In the genomic region with DNA sequence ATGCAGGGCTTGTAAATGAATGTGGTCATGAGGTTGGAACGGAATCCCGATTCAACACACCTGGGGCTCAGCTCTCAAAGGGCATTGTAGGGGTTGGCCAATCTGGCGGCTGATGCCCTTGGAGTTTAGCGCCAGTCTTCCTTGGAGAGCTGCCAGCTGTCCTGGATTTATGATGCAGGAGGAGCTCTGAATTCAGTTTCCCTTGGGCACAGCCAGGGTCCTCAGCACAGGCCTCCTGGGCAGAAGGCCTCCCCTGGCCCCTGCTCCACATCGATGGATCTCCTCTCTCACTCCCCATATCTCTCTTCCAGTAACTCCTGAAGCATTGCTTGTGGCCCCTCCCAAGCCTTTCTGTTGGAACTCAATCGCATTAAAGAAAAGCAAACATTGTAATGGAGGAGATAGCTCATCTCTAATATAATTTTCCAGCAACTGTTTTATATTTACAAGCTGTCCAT, we compare ENCODE assay signal across 9 cellular contexts. TPM values are rescaled to one million over a fixed set of nuclear protein-coding genes. Genes with fewer than 3 reads are reported as not detected.
A peak's percentile ranks its signal among the peaks of the same experiment; 100 is the strongest.
DNase-seq lines count a peak whose midpoint lies in the region; ATAC-seq, FAIRE-seq and TF ChIP-seq lines count a peak whose summit lies in the region.
"Had no signal": no experiment of that assay in that cellular context is flagged by ENCODE, and none has a peak within 500 bp of the region (broad histone marks: within the 10 kb centered on the region; RNA-seq: fewer than 3 reads in every experiment).

No MANE protein-coding gene starts in this region.

- H2BK5ac ChIP-seq in H1 (ENCODE audit: low read depth, low read length), result no peak overlapping the region

- no peak overlapping the region for H3K27ac Mint-ChIP-seq in stimulated activated naive CD8-positive, alpha-beta T cell treated with anti-CD3 and anti-CD28 coated beads, Interleukin-15, Interleukin-2, amounts not matched to agents 100 ng/mL and 50 ng/mL, for 24 hours

- H4K5ac ChIP-seq in H1 (ENCODE audit: insufficient read length, low read depth, low read length), result no peak overlapping the region

- no peak overlapping the region for H3K4ac ChIP-seq in H1 (replicated peaks; ENCODE audit: insufficient read length, low read depth, low read length)

- no peaks in the 10 kb centered on the region for H3K9me3 ChIP-seq in H1 (ENCODE audit: insufficient read depth in 2 of 2, low read depth in 1 of 2, low read length in 1 of 2)
- H3K9me3 ChIP-seq: MG63 had no signal

- DNase-seq in stimulated activated naive CD8-positive, alpha-beta T cell treated with anti-CD3 and anti-CD28 coated beads, Interleukin-15, Interleukin-2, amounts not matched to agents 100 U/mL and 50 U/mL, for 24 hours, result no peak
- DNase-seq in NCI-H82 treated with DMSO at 0.1 percent for 48 hours (lab: John Stamatoyannopoulos, UW; ENCODE audit: unreplicated experiment), result peak; percentile 25
- no peak for DNase-seq in H1 (ENCODE audit: low read depth in 1 of 2, low spot score in 2 of 2)
- DNase-seq in GM19239 (ENCODE audit: insufficient read length, low spot score), result no peak
- no peak for DNase-seq in NCI-H1694 treated with DMSO at 0.1 percent for 48 hours (lab: John Stamatoyannopoulos, UW)
- DNase-seq in dedifferentiated amniotic fluid mesenchymal stem cell (ENCODE audit: extremely low spot score), result no peak
- DNase-seq: MG63 had no signal

- no peak overlapping the region for H3K14ac ChIP-seq in H1 (ENCODE audit: insufficient read length)

- H3K79me1 ChIP-seq in H1 (ENCODE audit: low read depth, low read length), result peaks cover 2% of the 10 kb centered on the region; the same call in 1 of the 2 replicates

- peaks cover 23% of the 10 kb centered on the region for H3K27me3 Mint-ChIP-seq in stimulated activated naive CD8-positive, alpha-beta T cell treated with anti-CD3 and anti-CD28 coated beads, Interleukin-15, Interleukin-2, amounts not matched to agents 100 ng/mL and 50 ng/mL, for 24 hours

- no peak overlapping the region for H2AK5ac ChIP-seq in H1 (ENCODE audit: low read depth, low read length)

- H3K4me3 ChIP-seq in H1 (ENCODE audit: extremely low read depth in 1 of 4, insufficient read depth in 2 of 4, low read depth in 3 of 4, low read length in 4 of 4), result no peak overlapping the region

- peak overlapping the region; percentile 76 for H3K4me3 Mint-ChIP-seq in stimulated activated naive CD8-positive, alpha-beta T cell treated with anti-CD3 and anti-CD28 coated beads, Interleukin-15, Interleukin-2, amounts not matched to agents 100 ng/mL and 50 ng/mL, for 24 hours

- TF ChIP-seq CTCF in H1 (IDR thresholded peaks at IDR 0.05; ENCODE audit: control extremely low read depth in 1 of 3, insufficient read depth in 1 of 3, low read depth in 1 of 3, low read length in 3 of 3), result no peak

- TF ChIP-seq POLR2A in H1 (IDR thresholded peaks at IDR 0.05; ENCODE audit: control extremely low read depth in 1 of 2, low read depth in 2 of 2, low read length in 2 of 2), result no peak

- peaks cover 3 to 13% (median 9%) of the 10 kb centered on the region in 4 experiments; a peak in 5 of 7 replicates for H3K4me1 ChIP-seq in H1 (replicated peaks in 1 of 4; ENCODE audit: control insufficient read depth in 3 of 4, insufficient read depth in 4 of 4, low read length in 3 of 4)

- no peaks in the 10 kb centered on the region for H3K9me3 Mint-ChIP-seq in stimulated activated naive CD8-positive, alpha-beta T cell treated with anti-CD3 and anti-CD28 coated beads, Interleukin-15, Interleukin-2, amounts not matched to agents 100 ng/mL and 50 ng/mL, for 24 hours

- POLR2A ChIA-PET in H1 (lab: Charles Lee; ENCODE audit: partially characterized antibody), result no interaction called here

- no peak for FAIRE-seq in H1 (lab: Jason Lieb, UNC)
- FAIRE-seq in GM19239 (lab: Jason Lieb, UNC), result no peak

- no peak overlapping the region for H4K91ac ChIP-seq in H1 (replicated peaks; ENCODE audit: insufficient read length, low read length)

- ATAC-seq in stimulated activated naive CD8-positive, alpha-beta T cell treated with anti-CD3 and anti-CD28 coated beads, Interleukin-15, Interleukin-2, amounts not matched to agents 100 U/mL and 50 U/mL, for 24 hours, result no peak
- no peak for ATAC-seq in GM18502 (IDR thresholded peaks at IDR 0.05; ENCODE audit: poor library complexity, unreplicated experiment)

- H2BK120ac ChIP-seq in H1 (replicated peaks; ENCODE audit: low read depth, low read length), result no peak overlapping the region

- H3K4me1 Mint-ChIP-seq in stimulated activated naive CD8-positive, alpha-beta T cell treated with anti-CD3 and anti-CD28 coated beads, Interleukin-15, Interleukin-2, amounts not matched to agents 100 ng/mL and 50 ng/mL, for 24 hours (ENCODE audit: low read depth), result peaks cover 21% of the 10 kb centered on the region

- H3K9ac ChIP-seq in H1 (replicated peaks in 1 of 4; ENCODE audit: extremely low read depth in 1 of 4, low read depth in 3 of 4, low read length in 3 of 4), result no peak overlapping the region

- peak overlapping the region; percentile 55 to 63 for H3K4me2 ChIP-seq in H1 (ENCODE audit: insufficient read depth in 1 of 2, low read depth in 2 of 2, low read length in 2 of 2)

- TF ChIP-seq EP300 in H1 (IDR thresholded peaks at IDR 0.05; ENCODE audit: borderline replicate concordance in 1 of 2, low read depth in 2 of 2, low read length in 2 of 2), result no peak

- peaks cover 0 to 24% of the 10 kb centered on the region in 2 experiments; a peak in 1 of 4 replicates for H3K79me2 ChIP-seq in H1 (ENCODE audit: control insufficient read depth in 1 of 2, insufficient read depth in 2 of 2, low read length in 2 of 2)

- peaks cover 0 to 9% (median 6%) of the 10 kb centered on the region in 4 experiments; a peak in 4 of 7 replicates for H3K27me3 ChIP-seq in H1 (replicated peaks in 1 of 4; ENCODE audit: control insufficient read depth in 3 of 4, extremely low read depth in 1 of 4, insufficient read depth in 3 of 4, low read length in 3 of 4)
- H3K27me3 ChIP-seq: MG63 had no signal

- H3K56ac ChIP-seq in H1 (replicated peaks; ENCODE audit: insufficient read length, low read depth, low read length), result no peak overlapping the region

- CTCF ChIA-PET in H1 (lab: Charles Lee; ENCODE audit: partially characterized antibody), result interaction anchor here (0.9 to 1.1 kb wide), 4 partner anchors 47 to 113 kb away, joined by 3 to 6 read pairs (median 4); no protein-coding TSS in a partner anchor

- no peaks in the 10 kb centered on the region for H3K36me3 Mint-ChIP-seq in stimulated activated naive CD8-positive, alpha-beta T cell treated with anti-CD3 and anti-CD28 coated beads, Interleukin-15, Interleukin-2, amounts not matched to agents 100 ng/mL and 50 ng/mL, for 24 hours (ENCODE audit: low read depth)

- H3K23me2 ChIP-seq in H1 (ENCODE audit: low read depth, low read length), result peaks cover 14% of the 10 kb centered on the region; the same call in 1 of the 2 replicates

- no peaks in the 10 kb centered on the region for H3K36me3 ChIP-seq in H1 (ENCODE audit: control insufficient read depth in 2 of 4, insufficient read depth in 4 of 4, low read length in 3 of 4)
- H3K36me3 ChIP-seq: MG63 had no signal

- no peak overlapping the region for H2BK20ac ChIP-seq in H1 (ENCODE audit: low read length)

- WGBS in H1 (ENCODE audit: extremely low coverage in 1 of 2, insufficient coverage in 1 of 2, insufficient read length in 1 of 2, insufficient replicate concordance in 2 of 2, low coverage in 1 of 2, low lambda C conversion rate in 2 of 2, missing lambda C conversion rate in 1 of 2), 2 experiments, result 82% methylated on average over 6 of the region's 6 CpGs; no CpG with 5 or more reads in 1 of the 2 experiments

- H3K27ac ChIP-seq in H1 (ENCODE audit: low read depth, low read length), result no peak overlapping the region

- no peak overlapping the region for H2AFZ ChIP-seq in H1 (ENCODE audit: low read length)

- no peak overlapping the region for H3K23ac ChIP-seq in H1 (ENCODE audit: insufficient read length)

- H2BK15ac ChIP-seq in H1 (ENCODE audit: low read length), result no peak overlapping the region

- peak overlapping the region; percentile 52; the same call in 1 of the 2 replicates for H3K18ac ChIP-seq in H1 (ENCODE audit: extremely low read depth, low read length)

- peaks cover 4 to 12% of the 10 kb centered on the region in 2 experiments for H4K20me1 ChIP-seq in H1 (replicated peaks in 1 of 2; ENCODE audit: control insufficient read depth in 1 of 2, insufficient read depth in 2 of 2, low read length in 2 of 2)

- no peak overlapping the region for H4K8ac ChIP-seq in H1 (ENCODE audit: extremely low read depth, insufficient read depth, low read length)

- no peak overlapping the region for H2BK12ac ChIP-seq in H1 (ENCODE audit: low read depth, low read length)

- TF ChIP-seq RAD21 in H1 (IDR thresholded peaks at IDR 0.05 in 1 of 2, conservative IDR thresholded peaks at IDR 0.05 in 1 of 2; ENCODE audit: low read depth in 2 of 2, low read length in 2 of 2), result no peak

TF ChIP-seq in H1, 55 proteins besides CTCF, POLR2A, EP300 and RAD21:
- no peak for TF ChIP-seq SRF (IDR thresholded peaks at IDR 0.05; ENCODE audit: low read depth, low read length)
TF ChIP-seq in H1: peak in this region for 0.

RNA-seq across cellular contexts. Expression of a gene that starts 1.0 kb away (rescaled TPM):
- 9.7 and 11.9 TPM in 2 replicates for total RNA-seq in H1 (2021; fragmentation: NEBNext Ultra II Directional; extraction: Animal tissue kit (Norgen Biotek cat#: 25700))
- 10.3 and 15.4 TPM in 2 replicates for polyA plus RNA-seq in H1 (2011; rRNA removed)
- polyA plus RNA-seq in H1 (2011; cell fraction: cytosol; rRNA removed), result 9.3 TPM
- polyA plus RNA-seq in H1 (2011; cell fraction: nucleus; rRNA removed), result 24.2 TPM
- polyA plus RNA-seq in H1 (2012, experiment 1 of 2), result 7.1 to 10.0 TPM (median 9.3 TPM) in 4 replicates
- 3.8 TPM for polyA plus RNA-seq in H1 (2012, experiment 2 of 2)
- 8.0 TPM for polyA plus RNA-seq in H1 (2013, experiment 1 of 2)
- 9.2 TPM for polyA plus RNA-seq in H1 (2013, experiment 2 of 2)
- 5.1 and 10.3 TPM in 2 replicates for polyA minus RNA-seq in H1 (2011; rRNA and poly(A)+ RNA removed)
- 9.4 TPM for polyA minus RNA-seq in H1 (2011; cell fraction: cytosol; rRNA and poly(A)+ RNA removed)
- polyA minus RNA-seq in H1 (2011; cell fraction: nucleus; rRNA and poly(A)+ RNA removed), result 11.6 TPM
